In the genomic region with DNA sequence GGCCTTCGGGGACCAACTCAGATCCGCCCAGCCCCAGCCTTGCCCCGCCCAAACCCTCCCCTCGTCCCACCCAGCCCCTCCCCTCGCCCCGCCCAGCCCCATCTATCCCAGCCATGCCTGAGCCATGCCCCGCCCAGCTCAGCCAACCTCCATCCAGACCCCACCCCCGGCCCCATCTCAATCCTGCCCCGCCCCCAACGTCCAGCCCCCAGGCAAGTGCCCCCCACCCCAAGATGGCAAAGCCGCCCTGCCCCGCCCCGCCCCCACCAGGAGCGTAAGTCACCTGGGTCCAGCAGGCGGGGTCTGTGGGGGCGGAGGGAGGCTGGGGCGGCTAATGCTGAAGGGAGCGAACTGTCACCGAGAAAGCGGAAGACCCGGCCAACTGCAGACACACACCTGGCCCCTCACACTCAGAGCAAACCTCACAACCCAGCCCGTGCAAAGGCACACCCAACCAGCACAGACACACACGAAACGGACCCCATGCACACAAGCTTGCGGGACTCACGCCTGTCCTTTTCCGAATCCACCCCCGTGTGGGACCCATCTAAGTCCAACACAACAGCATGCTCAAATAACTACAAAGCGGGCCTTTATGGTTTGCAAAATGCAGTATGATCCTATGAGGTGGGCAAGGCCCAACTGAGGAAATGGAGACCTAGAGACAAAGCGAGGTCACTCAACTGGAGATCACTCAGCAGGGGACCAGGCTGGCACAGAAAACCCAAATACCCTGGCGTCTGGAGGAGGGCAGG, we compare ENCODE assay signal across 9 cellular contexts. TPM values are rescaled to one million over a fixed set of nuclear protein-coding genes. Genes with fewer than 3 reads are reported as not detected.
DNase-seq lines count a peak whose midpoint lies in the region; ATAC-seq and TF ChIP-seq lines count a peak whose summit lies in the region.
"Had no signal": no experiment of that assay in that cellular context is flagged by ENCODE, and none has a peak within 500 bp of the region (broad histone marks: within the 10 kb centered on the region; RNA-seq: fewer than 3 reads in every experiment).

No MANE protein-coding gene starts in this region.

- ATAC-seq in HG03432 (IDR thresholded peaks at IDR 0.05; ENCODE audit: unreplicated experiment) (peak; percentile 27), WTC11 (peak; percentile 55), memory B cell (ENCODE audit: low read depth) (peak; percentile 55)

- CTCF ChIA-PET in WTC11 (lab: Charles Lee): interaction anchor here (0.9 to 5.2 kb wide), 6 partner anchors 11 to 227 kb away, joined by 3 to 64 read pairs (median 8); a partner anchor contains a TSS

- H3K4me1 Mint-ChIP-seq in WTC11 (peaks cover 21% of the 10 kb centered on the region), memory B cell (peaks cover 36% of the 10 kb centered on the region)

- H3K9me3 Mint-ChIP-seq in WTC11 (no peaks in the 10 kb centered on the region), memory B cell (no peaks in the 10 kb centered on the region)

- H3K4me3 ChIP-seq in choroid plexus epithelial cell (ENCODE audit: low read depth, low read length): peak overlapping the region; percentile 72

- peaks cover 3% of the 10 kb centered on the region for H3K27me3 Mint-ChIP-seq in WTC11 (ENCODE audit: low read depth)
- H3K27me3 Mint-ChIP-seq in memory B cell: no peaks in the 10 kb centered on the region

- no peaks in the 10 kb centered on the region for H3K36me3 Mint-ChIP-seq in WTC11
- H3K36me3 Mint-ChIP-seq in memory B cell: no peaks in the 10 kb centered on the region

- POLR2A ChIA-PET in WTC11 (lab: Charles Lee): interaction anchor here (0.9 to 2.7 kb wide), 2 partner anchors 10 to 11 kb away, joined by 4 to 30 read pairs; a partner anchor contains a TSS

- no peak for TF ChIP-seq CTCF in WTC11 (IDR thresholded peaks at IDR 0.05)
- no peak for TF ChIP-seq CTCF in choroid plexus epithelial cell (conservative IDR thresholded peaks at IDR 0.05; ENCODE audit: low read depth, low read length)

- H3K4me3 Mint-ChIP-seq in WTC11 (peak overlapping the region; percentile 78), memory B cell (peak overlapping the region; percentile 81)

- DNase-seq in GM19238 (ENCODE audit: insufficient read length, low spot score) (peak; percentile 81), WTC11 (ENCODE audit: low spot score) (peak; percentile 81), choroid plexus epithelial cell (ENCODE audit: low read depth) (peak; percentile 67), memory B cell (ENCODE audit: low spot score in 2 of 2) (peak; percentile 75 to 84), DMS79 treated with DMSO at 0.1 percent for 48 hours (lab: John Stamatoyannopoulos, UW) (no peak), HK-2 (ENCODE audit: unreplicated experiment) (no peak)
- peak; percentile 67 to 79 (median 71) for DNase-seq in stimulated activated naive CD4-positive, alpha-beta T cell (lab: John Stamatoyannopoulos, UW)

- H3K27ac Mint-ChIP-seq in WTC11 (peak overlapping the region; percentile 82), memory B cell (peak overlapping the region; percentile 96)

TF ChIP-seq in WTC11, 78 proteins besides CTCF, POLR2A, EP300 and RAD21:
- TF ChIP-seq MXD4 (CRISPR knock-in tag; IDR thresholded peaks at IDR 0.05; ENCODE audit: borderline replicate concordance): no peak
- no peak for TF ChIP-seq ATF1 (CRISPR knock-in tag; IDR thresholded peaks at IDR 0.05)
- no peak for TF ChIP-seq RELA (CRISPR knock-in tag; IDR thresholded peaks at IDR 0.05; ENCODE audit: borderline replicate concordance)
- TF ChIP-seq, protein P1, sequence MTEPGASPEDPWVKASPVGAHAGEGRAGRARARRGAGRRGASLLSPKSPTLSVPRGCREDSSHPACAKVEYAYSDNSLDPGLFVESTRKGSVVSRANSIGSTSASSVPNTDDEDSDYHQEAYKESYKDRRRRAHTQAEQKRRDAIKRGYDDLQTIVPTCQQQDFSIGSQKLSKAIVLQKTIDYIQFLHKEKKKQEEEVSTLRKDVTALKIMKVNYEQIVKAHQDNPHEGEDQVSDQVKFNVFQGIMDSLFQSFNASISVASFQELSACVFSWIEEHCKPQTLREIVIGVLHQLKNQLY (CRISPR knock-in tag; IDR thresholded peaks at IDR 0.05): no peak
- no peak for TF ChIP-seq PRRX2 (CRISPR knock-in tag; IDR thresholded peaks at IDR 0.05)
- TF ChIP-seq, protein P2, sequence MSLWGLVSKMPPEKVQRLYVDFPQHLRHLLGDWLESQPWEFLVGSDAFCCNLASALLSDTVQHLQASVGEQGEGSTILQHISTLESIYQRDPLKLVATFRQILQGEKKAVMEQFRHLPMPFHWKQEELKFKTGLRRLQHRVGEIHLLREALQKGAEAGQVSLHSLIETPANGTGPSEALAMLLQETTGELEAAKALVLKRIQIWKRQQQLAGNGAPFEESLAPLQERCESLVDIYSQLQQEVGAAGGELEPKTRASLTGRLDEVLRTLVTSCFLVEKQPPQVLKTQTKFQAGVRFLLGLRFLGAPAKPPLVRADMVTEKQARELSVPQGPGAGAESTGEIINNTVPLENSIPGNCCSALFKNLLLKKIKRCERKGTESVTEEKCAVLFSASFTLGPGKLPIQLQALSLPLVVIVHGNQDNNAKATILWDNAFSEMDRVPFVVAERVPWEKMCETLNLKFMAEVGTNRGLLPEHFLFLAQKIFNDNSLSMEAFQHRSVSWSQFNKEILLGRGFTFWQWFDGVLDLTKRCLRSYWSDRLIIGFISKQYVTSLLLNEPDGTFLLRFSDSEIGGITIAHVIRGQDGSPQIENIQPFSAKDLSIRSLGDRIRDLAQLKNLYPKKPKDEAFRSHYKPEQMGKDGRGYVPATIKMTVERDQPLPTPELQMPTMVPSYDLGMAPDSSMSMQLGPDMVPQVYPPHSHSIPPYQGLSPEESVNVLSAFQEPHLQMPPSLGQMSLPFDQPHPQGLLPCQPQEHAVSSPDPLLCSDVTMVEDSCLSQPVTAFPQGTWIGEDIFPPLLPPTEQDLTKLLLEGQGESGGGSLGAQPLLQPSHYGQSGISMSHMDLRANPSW (CRISPR knock-in tag; conservative IDR thresholded peaks at IDR 0.05; ENCODE audit: low read depth): no peak
- TF ChIP-seq, protein P3, sequence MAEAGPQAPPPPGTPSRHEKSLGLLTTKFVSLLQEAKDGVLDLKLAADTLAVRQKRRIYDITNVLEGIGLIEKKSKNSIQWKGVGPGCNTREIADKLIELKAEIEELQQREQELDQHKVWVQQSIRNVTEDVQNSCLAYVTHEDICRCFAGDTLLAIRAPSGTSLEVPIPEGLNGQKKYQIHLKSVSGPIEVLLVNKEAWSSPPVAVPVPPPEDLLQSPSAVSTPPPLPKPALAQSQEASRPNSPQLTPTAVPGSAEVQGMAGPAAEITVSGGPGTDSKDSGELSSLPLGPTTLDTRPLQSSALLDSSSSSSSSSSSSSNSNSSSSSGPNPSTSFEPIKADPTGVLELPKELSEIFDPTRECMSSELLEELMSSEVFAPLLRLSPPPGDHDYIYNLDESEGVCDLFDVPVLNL (CRISPR knock-in tag; IDR thresholded peaks at IDR 0.05; ENCODE audit: borderline replicate concordance, low read depth): no peak
- TF ChIP-seq CREB1 (CRISPR knock-in tag; IDR thresholded peaks at IDR 0.05): no peak
- no peak for TF ChIP-seq ELF4 (CRISPR knock-in tag; IDR thresholded peaks at IDR 0.05; ENCODE audit: low read depth)

RNA-seq across cellular contexts. Expression of a gene that starts 11.5 kb away (rescaled TPM):
- 110 to 111 TPM (median 110 TPM) in 3 replicates for total RNA-seq in WTC11 (2021)

RNA-seq across cellular contexts. Expression of a gene that starts 13.9 kb away (rescaled TPM):
- 4.5 to 5.4 TPM (median 5.2 TPM) in 3 replicates for total RNA-seq in WTC11 (2021)

RNA-seq across cellular contexts. Expression of a gene that starts 46.5 kb away (rescaled TPM):
- total RNA-seq in WTC11 (2021): 223 to 260 TPM (median 229 TPM) in 3 replicates

RNA-seq across cellular contexts. Expression of a gene that starts 53.8 kb away (rescaled TPM):
- total RNA-seq in WTC11 (2021): 14.0 to 28.9 TPM (median 16.4 TPM) in 3 replicates
- total RNA-seq: dermis microvascular lymphatic vessel endothelial cell had no signal

Comparison
In these comparisons a context has a peak if more than half of its experiments do, and no peak if none do; other contexts are left out.
1. DNase-seq: peak in GM19238 (single experiment), WTC11 (single experiment), choroid plexus epithelial cell (single experiment), memory B cell (2 of 2) and stimulated activated naive CD4-positive, alpha-beta T cell (6 of 6); none in DMS79 treated with DMSO at 0.1 percent for 48 hours (single experiment) and HK-2 (single experiment).
2. Peak in every context shown above with its lines, with median percentiles within 50 percentile points of each other: ATAC-seq.